Comparison of ENCODE assay signal across 14 cellular contexts in genomic region chr1:64136296-64136695, GRCh38.
DNase-seq lines count a peak whose midpoint lies in the region; ATAC-seq, FAIRE-seq and TF ChIP-seq lines count a peak whose summit lies in the region.
"Had no signal": no experiment of that assay in that cellular context is flagged by ENCODE, and none has a peak within 500 bp of the region (broad histone marks: within the 10 kb centered on the region; RNA-seq: fewer than 3 reads in every experiment).

No MANE protein-coding gene starts in this region.

- H3F3A ChIP-seq in SK-N-SH (replicated peaks; ENCODE audit: insufficient read depth), result peaks cover 9% of the 10 kb centered on the region

- H3K27ac ChIP-seq in SK-N-SH (ENCODE audit: low read depth in 2 of 2, low read length in 1 of 2), result peak overlapping the region; percentile 39 to 43; a peak in 3 of 4 replicates
- H3K27ac ChIP-seq in astrocyte (ENCODE audit: low read depth, low read length), result peak overlapping the region; percentile 60
- peak overlapping the region; percentile 17 for H3K27ac ChIP-seq in muscle layer of duodenum (ENCODE audit: low read length)
- peak overlapping the region; percentile 56 to 68 for H3K27ac ChIP-seq in uterus
- H3K27ac ChIP-seq: 22Rv1, BLaER1, KMS-11 had no signal

- no peak overlapping the region for H3K27ac Mint-ChIP-seq in astrocyte (ENCODE audit: unreplicated experiment)
- H3K27ac Mint-ChIP-seq: CD8-positive, alpha-beta T cell had no signal

- DNase-seq in SK-N-SH (no peak), astrocyte (ENCODE audit: low read depth) (no peak), uterus (no peak), dermis blood vessel endothelial cell (no peak)

- H3K9me2 ChIP-seq in SK-N-SH, result no peaks in the 10 kb centered on the region

- no peak for FAIRE-seq in astrocyte (lab: Jason Lieb, UNC)
- FAIRE-seq: D721Med, G401.6 had no signal

- TF ChIP-seq CTCF in SK-N-SH (IDR thresholded peaks at IDR 0.05) (no peak), astrocyte (IDR thresholded peaks at IDR 0.05; ENCODE audit: insufficient read depth, low read depth, low read length) (no peak), uterus (IDR thresholded peaks at IDR 0.05) (no peak)

- no peak overlapping the region for H3K4me3 ChIP-seq in SK-N-SH (ENCODE audit: low read depth in 2 of 2, low read length in 1 of 2)
- H3K4me3 ChIP-seq in astrocyte (ENCODE audit: insufficient read depth, low read depth, low read length), result no peak overlapping the region
- H3K4me3 ChIP-seq in muscle layer of duodenum (ENCODE audit: low read depth in 1 of 2, low read length in 2 of 2), result no peak overlapping the region
- no peak overlapping the region for H3K4me3 ChIP-seq in uterus
- H3K4me3 ChIP-seq: BLaER1 had no signal

- H3K79me2 ChIP-seq in SK-N-SH (ENCODE audit: insufficient read depth) (no peaks in the 10 kb centered on the region), astrocyte (ENCODE audit: insufficient read depth, low read length) (no peaks in the 10 kb centered on the region)

- TF ChIP-seq POLR2A in uterus (IDR thresholded peaks at IDR 0.05), result no peak

- H3K9ac ChIP-seq in SK-N-SH, result no peak overlapping the region
- H3K9ac ChIP-seq in astrocyte (ENCODE audit: low read length), result no peak overlapping the region
- H3K9ac ChIP-seq: BLaER1, KMS-11 had no signal

- H4K20me1 ChIP-seq in SK-N-SH (ENCODE audit: insufficient read depth), result no peaks in the 10 kb centered on the region
- H4K20me1 ChIP-seq in astrocyte (ENCODE audit: insufficient read depth, low read length), result no peaks in the 10 kb centered on the region
- H4K20me1 ChIP-seq: BLaER1 had no signal

- H3K4me3 Mint-ChIP-seq in astrocyte (ENCODE audit: unreplicated experiment), result no peak overlapping the region
- H3K4me3 Mint-ChIP-seq: CD8-positive, alpha-beta T cell had no signal

- TF ChIP-seq EP300 in SK-N-SH (IDR thresholded peaks at IDR 0.05; ENCODE audit: borderline replicate concordance in 1 of 2, low read depth in 1 of 2, low read length in 1 of 2), result no peak

- no peaks in the 10 kb centered on the region for H3K27me3 Mint-ChIP-seq in astrocyte (ENCODE audit: low read depth, unreplicated experiment)

- no peaks in the 10 kb centered on the region for H3K9me3 ChIP-seq in SK-N-SH
- no peaks in the 10 kb centered on the region for H3K9me3 ChIP-seq in astrocyte (ENCODE audit: insufficient read depth, low read depth, low read length)
- no peaks in the 10 kb centered on the region for H3K9me3 ChIP-seq in muscle layer of duodenum (ENCODE audit: control insufficient read depth in 1 of 2, low read length in 2 of 2)
- H3K9me3 ChIP-seq in uterus, result no peaks in the 10 kb centered on the region
- H3K9me3 ChIP-seq: BLaER1 had no signal

- H3K4me1 ChIP-seq in SK-N-SH (ENCODE audit: control insufficient read depth in 1 of 2, insufficient read depth in 2 of 2, low read depth in 1 of 2, low read length in 1 of 2) (peaks cover 13 to 24% of the 10 kb centered on the region in 2 experiments), astrocyte (ENCODE audit: insufficient read depth, low read length) (peaks cover 31% of the 10 kb centered on the region), muscle layer of duodenum (ENCODE audit: control insufficient read depth in 1 of 2, insufficient read depth in 2 of 2, low read length in 2 of 2) (peaks cover 0 to 4% of the 10 kb centered on the region in 2 donors), uterus (peaks cover 0 to 4% of the 10 kb centered on the region in 2 donors)

- peaks cover 10% of the 10 kb centered on the region for H3K36me3 Mint-ChIP-seq in astrocyte (ENCODE audit: low read depth, unreplicated experiment)
- H3K36me3 Mint-ChIP-seq: CD8-positive, alpha-beta T cell had no signal

- no peaks in the 10 kb centered on the region for H3K9me3 Mint-ChIP-seq in astrocyte (ENCODE audit: unreplicated experiment)
- H3K9me3 Mint-ChIP-seq: CD8-positive, alpha-beta T cell had no signal

- H2AFZ ChIP-seq in SK-N-SH (ENCODE audit: low read depth) (no peak overlapping the region), astrocyte (ENCODE audit: low read depth, low read length) (no peak overlapping the region)

- H3K4me2 ChIP-seq in SK-N-SH, result no peak overlapping the region
- peak overlapping the region; percentile 26 for H3K4me2 ChIP-seq in astrocyte (ENCODE audit: low read length)
- H3K4me2 ChIP-seq: BLaER1, KMS-11 had no signal

- ATAC-seq in SK-N-SH treated with all-trans-retinoic acid at 6 μM for 48 hours, result no peak
- ATAC-seq in HG02678 (IDR thresholded peaks at IDR 0.05; ENCODE audit: unreplicated experiment), result no peak
- ATAC-seq in HG03097 (IDR thresholded peaks at IDR 0.05; ENCODE audit: low FRiP score, unreplicated experiment), result no peak

- CTCF ChIA-PET in SK-N-SH (lab: Yijun Ruan, JAX), result interaction anchor here (0.5 to 5.8 kb wide), 56 partner anchors 9 to 519 kb away, joined by 3 to 61 read pairs (median 5); partner anchors contain the start of gene ROR1

- H3K27me3 ChIP-seq in SK-N-SH (ENCODE audit: insufficient read depth) (no peaks in the 10 kb centered on the region), astrocyte (ENCODE audit: insufficient read depth, low read length) (no peaks in the 10 kb centered on the region), muscle layer of duodenum (ENCODE audit: low read depth, low read length) (no peaks in the 10 kb centered on the region), uterus (no peaks in the 10 kb centered on the region)
- H3K27me3 ChIP-seq: BLaER1 had no signal

- H3K4me1 Mint-ChIP-seq in astrocyte (ENCODE audit: low read depth, unreplicated experiment), result peaks cover 48% of the 10 kb centered on the region

- POLR2A ChIA-PET in SK-N-SH (lab: Yijun Ruan, JAX), result no interaction called here

- intact Hi-C loops in uterus (cut with DNase I; ENCODE audit: low total_unique reads), result no loop called here

- H3K36me3 ChIP-seq in SK-N-SH (replicated peaks in 1 of 2; ENCODE audit: control insufficient read depth in 1 of 2, insufficient read depth in 2 of 2, low read length in 1 of 2), result peaks cover 0 to 20% of the 10 kb centered on the region in 2 experiments
- H3K36me3 ChIP-seq in astrocyte (ENCODE audit: insufficient read depth, low read length), result peaks cover 4% of the 10 kb centered on the region
- peaks cover 0 to 18% of the 10 kb centered on the region in 2 donors for H3K36me3 ChIP-seq in muscle layer of duodenum (ENCODE audit: control insufficient read depth in 1 of 2, insufficient read depth in 2 of 2, low read length in 2 of 2)
- no peaks in the 10 kb centered on the region for H3K36me3 ChIP-seq in uterus
- H3K36me3 ChIP-seq: BLaER1 had no signal

- TF ChIP-seq RAD21 in SK-N-SH (IDR thresholded peaks at IDR 0.05; ENCODE audit: low read length), result no peak

- WGBS in SK-N-SH (ENCODE audit: low lambda C conversion rate), result 95% methylated on average over 5 of the region's 5 CpGs

TF ChIP-seq in SK-N-SH, 30 proteins besides CTCF, POLR2A, EP300 and RAD21 (continues in another document):
- TF ChIP-seq TEAD4 (IDR thresholded peaks at IDR 0.05; ENCODE audit: borderline replicate concordance, insufficient read depth) (no peak), CHD2 (IDR thresholded peaks at IDR 0.05; ENCODE audit: low read length, partially characterized antibody) (no peak), FOXJ3 (CRISPR knock-in tag; IDR thresholded peaks at IDR 0.05) (no peak), MAX (IDR thresholded peaks at IDR 0.05; ENCODE audit: low read depth) (no peak), RFX5 (IDR thresholded peaks at IDR 0.05; ENCODE audit: low read length) (no peak), TCF12 (IDR thresholded peaks at IDR 0.05) (no peak), IRF3 (IDR thresholded peaks at IDR 0.05; ENCODE audit: low read depth, low read length) (no peak)

TF ChIP-seq in SK-N-SH treated with all-trans-retinoic acid at 6 μM for 48 hours, 23 proteins besides CTCF, POLR2A, EP300 and RAD21:
- no peak for TF ChIP-seq TCF4 (CRISPR knock-in tag; IDR thresholded peaks at IDR 0.05; ENCODE audit: borderline replicate concordance)
- TF ChIP-seq GLIS3 (CRISPR knock-in tag; IDR thresholded peaks at IDR 0.05), result no peak
- TF ChIP-seq ZNF565 (CRISPR knock-in tag; conservative IDR thresholded peaks at IDR 0.05; ENCODE audit: low read depth), result no peak
- no peak for TF ChIP-seq ZFP30 (CRISPR knock-in tag; IDR thresholded peaks at IDR 0.05)
TF ChIP-seq in SK-N-SH treated with all-trans-retinoic acid at 6 μM for 48 hours: peak in this region for 0.
